Comparison of ENCODE assay signal across 8 cellular contexts in genomic region chr10:3887885-3888476, GRCh38.
DNase-seq lines count a peak whose midpoint lies in the region; ATAC-seq and TF ChIP-seq lines count a peak whose summit lies in the region.

No MANE protein-coding gene starts in this region.

- DNase-seq in GM04503 (ENCODE audit: low read depth), result peak; percentile 85
- peak; percentile 46 for DNase-seq in HFF-Myc (ENCODE audit: extremely low read depth, low read depth)
- DNase-seq in RPMI7951 (ENCODE audit: low read depth), result peak; percentile 90
- peak; percentile 93 for DNase-seq in astrocyte of the spinal cord (ENCODE audit: low read depth, low spot score)
- peak; percentile 77 to 92 for DNase-seq in lower leg skin (ENCODE audit: low spot score in 2 of 2)
- DNase-seq in stimulated activated CD8-positive, alpha-beta memory T cell treated with anti-CD3 and anti-CD28 coated beads, Interleukin-7, amount 100 ng/mL, for 1 hour (ENCODE audit: low read depth in 2 of 2), result peak; percentile 28 to 30
- no peak for DNase-seq in amygdala (lab: John Stamatoyannopoulos, UW)

- TF ChIP-seq POLR2A in lower leg skin (IDR thresholded peaks at IDR 0.05), result no peak

- ATAC-seq in HG03025 (IDR thresholded peaks at IDR 0.05; ENCODE audit: low FRiP score, unreplicated experiment), result no peak

- in situ Hi-C loops in astrocyte of the spinal cord (cut with HindIII; ENCODE audit: low sequenced_read_pairs), result no loop called here

- 16 to 19% methylated on average over 9 of the region's 9 CpGs for WGBS in lower leg skin, 2 donors

- no peak overlapping the region for H3K4me3 ChIP-seq in HFF-Myc (replicated peaks; ENCODE audit: low read depth, low read length)
- H3K4me3 ChIP-seq in astrocyte of the spinal cord (ENCODE audit: low read depth, low read length), result no peak overlapping the region
- no peak overlapping the region for H3K4me3 ChIP-seq in lower leg skin (ENCODE audit: low read depth, poor library complexity, severe bottlenecking)

- intact Hi-C loops in lower leg skin (cut with DNase I; ENCODE audit: low total_unique reads), result no loop called here

- TF ChIP-seq CTCF in HFF-Myc (IDR thresholded peaks at IDR 0.05; ENCODE audit: low read depth, low read length, missing control alignments), result no peak
- no peak for TF ChIP-seq CTCF in astrocyte of the spinal cord (IDR thresholded peaks at IDR 0.05; ENCODE audit: low read depth, low read length)
- TF ChIP-seq CTCF in lower leg skin (IDR thresholded peaks at IDR 0.05), result no peak

Comparison
In these comparisons a context has a peak if more than half of its experiments do, and no peak if none do; other contexts are left out.
1. DNase-seq: peak in GM04503 (single experiment), HFF-Myc (single experiment), RPMI7951 (single experiment), astrocyte of the spinal cord (single experiment), lower leg skin (2 of 2) and stimulated activated CD8-positive, alpha-beta memory T cell treated with anti-CD3 and anti-CD28 coated beads, Interleukin-7, amount 100 ng/mL, for 1 hour (2 of 2); none in amygdala (0 of 56).